ENCODE assay signal across 18 cellular contexts in genomic region chr1:203178083-203178482, GRCh38. TPM values are rescaled to one million over a fixed set of nuclear protein-coding genes. Genes with fewer than 3 reads are reported as not detected.
DNase-seq lines count a peak whose midpoint lies in the region; ATAC-seq and TF ChIP-seq lines count a peak whose summit lies in the region.
"Had no signal": no experiment of that assay in that cellular context is flagged by ENCODE, and none has a peak within 500 bp of the region (broad histone marks: within the 10 kb centered on the region; RNA-seq: fewer than 3 reads in every experiment).

No MANE protein-coding gene starts in this region.

- peaks cover 10% of the 10 kb centered on the region for H3K9me3 Mint-ChIP-seq in glutamatergic neuron (ENCODE audit: unreplicated experiment)

- ATAC-seq in GM21529 (IDR thresholded peaks at IDR 0.05; ENCODE audit: unreplicated experiment), result no peak
- ATAC-seq: heart right ventricle had no signal

- H4K20me1 ChIP-seq in smooth muscle cell (ENCODE audit: low read depth), result no peaks in the 10 kb centered on the region

- H2AFZ ChIP-seq in smooth muscle cell (ENCODE audit: low read depth), result no peak overlapping the region

- no peaks in the 10 kb centered on the region for H3K9me3 ChIP-seq in smooth muscle cell (replicated peaks; ENCODE audit: low read depth)
- H3K9me3 ChIP-seq: heart right ventricle, lower lobe of right lung, prostate gland had no signal

- H3K4me1 ChIP-seq in smooth muscle cell (ENCODE audit: low read depth), result peaks cover 34% of the 10 kb centered on the region
- H3K4me1 ChIP-seq: prostate gland had no signal

- H3K36me3 ChIP-seq in smooth muscle cell (ENCODE audit: low read depth), result no peaks in the 10 kb centered on the region
- H3K36me3 ChIP-seq: heart right ventricle, lower lobe of right lung, prostate gland had no signal

- H3K27me3 Mint-ChIP-seq in glutamatergic neuron (ENCODE audit: unreplicated experiment), result peaks cover 11% of the 10 kb centered on the region

- WGBS in smooth muscle cell (ENCODE audit: low lambda C conversion rate), result 16% methylated on average over 5 of the region's 5 CpGs

- H3K36me3 Mint-ChIP-seq in glutamatergic neuron (ENCODE audit: unreplicated experiment), result no peaks in the 10 kb centered on the region

- peak; percentile 34 for DNase-seq in DMS 273 (lab: John Stamatoyannopoulos, UW; ENCODE audit: unreplicated experiment)
- no peak for DNase-seq in DMS 273 treated with DMSO at 0.1 percent for 48 hours (lab: John Stamatoyannopoulos, UW)
- DNase-seq in NCI-H82 treated with DMSO at 0.1 percent for 48 hours (lab: John Stamatoyannopoulos, UW; ENCODE audit: unreplicated experiment), result peak; percentile 85
- no peak for DNase-seq in glutamatergic neuron
- no peak for DNase-seq in smooth muscle cell (lab: John Stamatoyannopoulos, UW; ENCODE audit: unreplicated experiment)
- no peak for DNase-seq in NCI-H2029 treated with DMSO at 0.1 percent for 48 hours (lab: John Stamatoyannopoulos, UW)
- DNase-seq in SIG-M5 (lab: John Stamatoyannopoulos, UW), result no peak
- DNase-seq: activated CD8-positive, alpha-beta memory T cell treated with anti-CD3 and anti-CD28 coated beads, Interleukin-2, amount 50 U/mL, for 48 hours; anterior cingulate cortex; DMS153; effector CD4-positive, alpha-beta T cell; heart right ventricle; lower lobe of right lung; NCI-H446 had no signal

- no peak for TF ChIP-seq CTCF in glutamatergic neuron (IDR thresholded peaks at IDR 0.05; ENCODE audit: partially characterized antibody, unreplicated experiment)
- no peak for TF ChIP-seq CTCF in smooth muscle cell (IDR thresholded peaks at IDR 0.05; ENCODE audit: borderline replicate concordance, insufficient read depth, poor library complexity, severe bottlenecking)

- H3K4me3 ChIP-seq in smooth muscle cell, result no peak overlapping the region
- H3K4me3 ChIP-seq: heart right ventricle, lower lobe of right lung, prostate gland had no signal

- H3F3A ChIP-seq in smooth muscle cell (ENCODE audit: low read depth), result peaks cover 10% of the 10 kb centered on the region

- H3K4me2 ChIP-seq in smooth muscle cell, result peak overlapping the region; percentile 67

- H3K27ac ChIP-seq in smooth muscle cell (ENCODE audit: low read depth), result peak overlapping the region; percentile 88
- H3K27ac ChIP-seq: 22Rv1, heart right ventricle, lower lobe of right lung, prostate gland had no signal

- peaks cover 25% of the 10 kb centered on the region for H3K4me1 Mint-ChIP-seq in glutamatergic neuron (ENCODE audit: low read depth, unreplicated experiment)

- no peaks in the 10 kb centered on the region for H3K79me2 ChIP-seq in smooth muscle cell (ENCODE audit: low read depth)

- peak overlapping the region; percentile 34 for H3K27ac Mint-ChIP-seq in glutamatergic neuron (ENCODE audit: unreplicated experiment)

- H3K4me3 Mint-ChIP-seq in glutamatergic neuron (ENCODE audit: unreplicated experiment), result peak overlapping the region; percentile 62

- H3K9ac ChIP-seq in smooth muscle cell (ENCODE audit: low read depth), result peak overlapping the region; percentile 65

- no peaks in the 10 kb centered on the region for H3K27me3 ChIP-seq in smooth muscle cell (ENCODE audit: low read depth)

RNA-seq across cellular contexts. Expression of gene MYBPH, which starts 2.5 kb away (rescaled TPM):
- total RNA-seq in glutamatergic neuron (ENCODE audit: unreplicated experiment) (not detected), smooth muscle cell (0.67 TPM in 1 of 2 replicates, not detected in the other)
- polyA plus RNA-seq in smooth muscle cell, result 0.51 and 1.7 TPM in 2 replicates
- total RNA-seq: heart right ventricle, lower lobe of right lung, MCF 10A had no signal
- polyA plus RNA-seq: heart right ventricle had no signal

RNA-seq across cellular contexts. Expression of gene CHI3L1, which starts 8.4 kb away (rescaled TPM):
- not detected for total RNA-seq in glutamatergic neuron (ENCODE audit: unreplicated experiment)
- total RNA-seq in smooth muscle cell, result 45.4 TPM in 2 replicates
- 53.6 and 74.7 TPM in 2 replicates for polyA plus RNA-seq in smooth muscle cell

RNA-seq across cellular contexts. Expression of gene ADORA1, which starts 50.6 kb away (rescaled TPM):
- total RNA-seq in glutamatergic neuron (ENCODE audit: unreplicated experiment) (1.2 TPM), smooth muscle cell (7.7 and 16.0 TPM in 2 replicates)
- 18.0 and 18.5 TPM in 2 replicates for polyA plus RNA-seq in smooth muscle cell

RNA-seq across cellular contexts. Expression of gene CHIT1, which starts 51.4 kb away (rescaled TPM):
- total RNA-seq in glutamatergic neuron (ENCODE audit: unreplicated experiment) (0.10 TPM), smooth muscle cell (0.04 TPM in 1 of 2 replicates, not detected in the other)
- polyA plus RNA-seq in smooth muscle cell, result not detected in 2 replicates
- total RNA-seq: MCF 10A had no signal
- polyA plus RNA-seq: heart right ventricle had no signal

Comparison
In these comparisons a context has a peak if more than half of its experiments do, and no peak if none do; other contexts are left out.
1. DNase-seq: peak in DMS 273 (single experiment) and NCI-H82 treated with DMSO at 0.1 percent for 48 hours (single experiment); none in DMS 273 treated with DMSO at 0.1 percent for 48 hours (single experiment), glutamatergic neuron (single experiment), smooth muscle cell (single experiment), NCI-H2029 treated with DMSO at 0.1 percent for 48 hours (single experiment) and SIG-M5 (single experiment).
2. RNA of gene CHI3L1, which starts 8.4 kb away (total RNA-seq): 45.4 TPM in smooth muscle cell; not detected in glutamatergic neuron (single experiment); every median in the first group is over 10 times any median in the second.